In genomic region chr6:165952514-165952913, GRCh38 we compare ENCODE assay signal across 16 cellular contexts.
DNase-seq lines count a peak whose midpoint lies in the region; ATAC-seq and TF ChIP-seq lines count a peak whose summit lies in the region.
"Had no signal": no experiment of that assay in that cellular context is flagged by ENCODE, and none has a peak within 500 bp of the region (broad histone marks: within the 10 kb centered on the region; RNA-seq: fewer than 3 reads in every experiment).

No MANE protein-coding gene starts in this region.

- no peak overlapping the region for H3K4me2 ChIP-seq in GM23338

- TF ChIP-seq CTCF in GM23338 (conservative IDR thresholded peaks at IDR 0.05; ENCODE audit: low read depth in 2 of 2) (no peak), fibroblast of villous mesenchyme (IDR thresholded peaks at IDR 0.05; ENCODE audit: insufficient read depth, low read depth, low read length) (no peak)

- H3K27me3 Mint-ChIP-seq in GM23338 (ENCODE audit: insufficient read depth, low read depth, poor library complexity): no peaks in the 10 kb centered on the region
- peaks cover 2% of the 10 kb centered on the region for H3K27me3 Mint-ChIP-seq in activated T-helper 1 cell treated with anti-CD3 and anti-CD28 coated beads, Interleukin-12 subunit alpha, Interleukin-12 subunit beta, Interleukin-2, Interleukin-4 antibody, amounts not matched to agents 30 ng/mL and 10 ng/mL and 1 ng/mL, durations not matched to agents 14 hours and 24 hours and 36 hours (ENCODE audit: insufficient read depth)

- no peak overlapping the region for H3K4me3 ChIP-seq in GM23338
- H3K4me3 ChIP-seq in fibroblast of villous mesenchyme (ENCODE audit: low read depth, low read length): no peak overlapping the region

- H3K4me1 Mint-ChIP-seq in GM23338: no peaks in the 10 kb centered on the region
- H3K4me1 Mint-ChIP-seq in activated T-helper 1 cell treated with anti-CD3 and anti-CD28 coated beads, Interleukin-12 subunit alpha, Interleukin-12 subunit beta, Interleukin-2, Interleukin-4 antibody, amounts not matched to agents 30 ng/mL and 10 ng/mL and 1 ng/mL, durations not matched to agents 14 hours and 24 hours and 36 hours (ENCODE audit: low read depth): no peaks in the 10 kb centered on the region
- H3K4me1 Mint-ChIP-seq: CD4-positive, alpha-beta memory T cell; H9 had no signal

- intact Hi-C loops in activated T-helper 1 cell treated with anti-CD3 and anti-CD28 coated beads, Interleukin-12 subunit alpha, Interleukin-12 subunit beta, Interleukin-2, Interleukin-4 antibody, amounts not matched to agents 30 ng/mL and 10 ng/mL and 1 ng/mL, durations not matched to agents 14 hours and 24 hours and 36 hours (cut with micrococcal nuclease): no loop called here

- no peak overlapping the region for H2AFZ ChIP-seq in GM23338

- H3K4me3 Mint-ChIP-seq in GM23338: no peak overlapping the region
- no peak overlapping the region for H3K4me3 Mint-ChIP-seq in activated T-helper 1 cell treated with anti-CD3 and anti-CD28 coated beads, Interleukin-12 subunit alpha, Interleukin-12 subunit beta, Interleukin-2, Interleukin-4 antibody, amounts not matched to agents 30 ng/mL and 10 ng/mL and 1 ng/mL, durations not matched to agents 14 hours and 24 hours and 36 hours
- H3K4me3 Mint-ChIP-seq: CD4-positive, alpha-beta memory T cell; H9 had no signal

- H3K4me1 ChIP-seq in GM23338 (ENCODE audit: insufficient read depth): no peaks in the 10 kb centered on the region

- no peaks in the 10 kb centered on the region; the same call in 2 of the 3 replicates for H3K9me3 Mint-ChIP-seq in GM23338
- H3K9me3 Mint-ChIP-seq in activated T-helper 1 cell treated with anti-CD3 and anti-CD28 coated beads, Interleukin-12 subunit alpha, Interleukin-12 subunit beta, Interleukin-2, Interleukin-4 antibody, amounts not matched to agents 30 ng/mL and 10 ng/mL and 1 ng/mL, durations not matched to agents 14 hours and 24 hours and 36 hours: no peaks in the 10 kb centered on the region
- H3K9me3 Mint-ChIP-seq: H9 had no signal

- ATAC-seq in GM23338: peak; percentile 44; the same call in 1 of the 3 replicates
- ATAC-seq in GM21528 (IDR thresholded peaks at IDR 0.05; ENCODE audit: low FRiP score, unreplicated experiment): no peak
- ATAC-seq: HCT116 had no signal

- H4K20me1 ChIP-seq in GM23338 (replicated peaks; ENCODE audit: insufficient read depth): no peaks in the 10 kb centered on the region

- no peaks in the 10 kb centered on the region for H3F3A ChIP-seq in GM23338 (replicated peaks; ENCODE audit: low read depth)

- H3K27ac Mint-ChIP-seq in GM23338: no peak overlapping the region
- no peak overlapping the region for H3K27ac Mint-ChIP-seq in activated T-helper 1 cell treated with anti-CD3 and anti-CD28 coated beads, Interleukin-12 subunit alpha, Interleukin-12 subunit beta, Interleukin-2, Interleukin-4 antibody, amounts not matched to agents 30 ng/mL and 10 ng/mL and 1 ng/mL, durations not matched to agents 14 hours and 24 hours and 36 hours
- H3K27ac Mint-ChIP-seq: CD4-positive, alpha-beta memory T cell; H9 had no signal

- no peaks in the 10 kb centered on the region; the same call in 2 of the 3 replicates for H3K36me3 Mint-ChIP-seq in GM23338 (ENCODE audit: low read depth)
- no peaks in the 10 kb centered on the region for H3K36me3 Mint-ChIP-seq in activated T-helper 1 cell treated with anti-CD3 and anti-CD28 coated beads, Interleukin-12 subunit alpha, Interleukin-12 subunit beta, Interleukin-2, Interleukin-4 antibody, amounts not matched to agents 30 ng/mL and 10 ng/mL and 1 ng/mL, durations not matched to agents 14 hours and 24 hours and 36 hours (ENCODE audit: low read depth)
- H3K36me3 Mint-ChIP-seq: CD4-positive, alpha-beta memory T cell had no signal

- no peaks in the 10 kb centered on the region for H3K36me3 ChIP-seq in GM23338 (ENCODE audit: insufficient read depth)

- no peaks in the 10 kb centered on the region for H3K79me2 ChIP-seq in GM23338 (replicated peaks; ENCODE audit: insufficient read depth)

- no peak overlapping the region for H3K27ac ChIP-seq in GM23338 (ENCODE audit: low read depth)

- H3K9me2 ChIP-seq in GM23338 (ENCODE audit: insufficient read depth): no peaks in the 10 kb centered on the region

- no peaks in the 10 kb centered on the region for H3K27me3 ChIP-seq in GM23338 (ENCODE audit: insufficient read depth)

- DNase-seq in GM23338 (ENCODE audit: low spot score) (no peak), fibroblast of villous mesenchyme (ENCODE audit: low read depth) (peak; percentile 17), islet precursor cell (peak; percentile 12)
- no peak for DNase-seq in activated T-helper 1 cell treated with anti-CD3 and anti-CD28 coated beads, Interleukin-12 subunit alpha, Interleukin-12 subunit beta, Interleukin-2, Interleukin-4 antibody, amounts not matched to agents 30 ng/mL and 10 ng/mL and 1 ng/mL, durations not matched to agents 14 hours and 24 hours and 36 hours (ENCODE audit: low spot score)
- no peak for DNase-seq in activated CD4-positive, CD25-positive, alpha-beta regulatory T cell treated with anti-CD3 and anti-CD28 coated beads, Interleukin-2, amount 50 U/mL, for 72 hours
- DNase-seq: ACHN; C1 segment of cervical spinal cord; Calu3; CD4-positive, alpha-beta memory T cell; COR-L47; DMS53; DMS79 treated with DMSO at 0.1 percent for 48 hours; GF-D8; H9 had no signal

TF ChIP-seq in GM23338, 12 proteins besides CTCF, POLR2A, EP300 and RAD21:
- TF ChIP-seq ZNF331 (CRISPR knock-in tag; IDR thresholded peaks at IDR 0.05; ENCODE audit: low read depth): peak; percentile 70
- no peak for TF ChIP-seq EZH2 (IDR thresholded peaks at IDR 0.05; ENCODE audit: low read depth, unreplicated experiment)

Comparison
In these comparisons a context has a peak if more than half of its experiments do, and no peak if none do; other contexts are left out.
1. DNase-seq: peak in fibroblast of villous mesenchyme (single experiment) and islet precursor cell (single experiment); none in GM23338 (single experiment), activated T-helper 1 cell treated with anti-CD3 and anti-CD28 coated beads, Interleukin-12 subunit alpha, Interleukin-12 subunit beta, Interleukin-2, Interleukin-4 antibody, amounts not matched to agents 30 ng/mL and 10 ng/mL and 1 ng/mL, durations not matched to agents 14 hours and 24 hours and 36 hours (single experiment) and activated CD4-positive, CD25-positive, alpha-beta regulatory T cell treated with anti-CD3 and anti-CD28 coated beads, Interleukin-2, amount 50 U/mL, for 72 hours (single experiment).